Comparison of ENCODE assay signal across 9 cellular contexts in genomic region chr6:69813508-69813907, GRCh38. TPM values are rescaled to one million over a fixed set of nuclear protein-coding genes. Genes with fewer than 3 reads are reported as not detected.
DNase-seq lines count a peak whose midpoint lies in the region; ATAC-seq, FAIRE-seq and TF ChIP-seq lines count a peak whose summit lies in the region.
"Had no signal": no experiment of that assay in that cellular context is flagged by ENCODE, and none has a peak within 500 bp of the region (broad histone marks: within the 10 kb centered on the region; RNA-seq: fewer than 3 reads in every experiment).

No MANE protein-coding gene starts in this region.

- no peak overlapping the region for H3K9ac ChIP-seq in astrocyte (ENCODE audit: low read length)

- H3K27ac ChIP-seq in ACC112 (ENCODE audit: low read depth, low read length) (no peak overlapping the region), astrocyte (ENCODE audit: low read depth, low read length) (no peak overlapping the region)

- H3K36me3 ChIP-seq in ACC112 (ENCODE audit: insufficient read depth, low read length) (no peaks in the 10 kb centered on the region), astrocyte (ENCODE audit: insufficient read depth, low read length) (no peaks in the 10 kb centered on the region)

- H3K4me3 Mint-ChIP-seq in astrocyte (ENCODE audit: unreplicated experiment) = no peak overlapping the region

- no peaks in the 10 kb centered on the region for H3K9me3 Mint-ChIP-seq in astrocyte (ENCODE audit: unreplicated experiment)

- H3K27me3 ChIP-seq in ACC112 (ENCODE audit: insufficient read depth, low read length) (peaks cover 6% of the 10 kb centered on the region; the same call in 1 of the 2 replicates), astrocyte (ENCODE audit: insufficient read depth, low read length) (no peaks in the 10 kb centered on the region)

- H2AFZ ChIP-seq in ACC112 (ENCODE audit: low read length, unreplicated experiment) (peak overlapping the region; percentile 67), astrocyte (ENCODE audit: low read depth, low read length) (peak overlapping the region; percentile 40)

- H3K4me1 Mint-ChIP-seq in astrocyte (ENCODE audit: low read depth, unreplicated experiment) = peaks cover 3% of the 10 kb centered on the region

- no peak overlapping the region for H3K4me2 ChIP-seq in astrocyte (ENCODE audit: low read length)

- ATAC-seq in GM19395 (IDR thresholded peaks at IDR 0.05; ENCODE audit: unreplicated experiment) (peak; percentile 45), HG03565 (IDR thresholded peaks at IDR 0.05; ENCODE audit: unreplicated experiment) (peak; percentile 39), GM19328 (IDR thresholded peaks at IDR 0.05; ENCODE audit: unreplicated experiment) (no peak), HG03175 (IDR thresholded peaks at IDR 0.05; ENCODE audit: unreplicated experiment) (no peak)

- no peak overlapping the region for H3K27ac Mint-ChIP-seq in astrocyte (ENCODE audit: unreplicated experiment)

- TF ChIP-seq CTCF in astrocyte (IDR thresholded peaks at IDR 0.05; ENCODE audit: insufficient read depth, low read depth, low read length) = no peak

- DNase-seq in astrocyte (ENCODE audit: low read depth) = no peak
- no peak for DNase-seq in NCI-H2196 treated with DMSO at 0.1 percent for 48 hours (lab: John Stamatoyannopoulos, UW; ENCODE audit: unreplicated experiment)
- no peak for DNase-seq in NCI-H524 treated with DMSO at 0.1 percent for 48 hours (lab: John Stamatoyannopoulos, UW)
- DNase-seq: DND-41 had no signal

- no peaks in the 10 kb centered on the region for H3K36me3 Mint-ChIP-seq in astrocyte (ENCODE audit: low read depth, unreplicated experiment)

- no peaks in the 10 kb centered on the region for H3K27me3 Mint-ChIP-seq in astrocyte (ENCODE audit: low read depth, unreplicated experiment)

- H4K20me1 ChIP-seq in astrocyte (ENCODE audit: insufficient read depth, low read length) = no peaks in the 10 kb centered on the region

- no peak for FAIRE-seq in astrocyte (lab: Jason Lieb, UNC)

- H3K79me2 ChIP-seq in ACC112 (ENCODE audit: control insufficient read depth, insufficient read depth, low read length, unreplicated experiment) (no peaks in the 10 kb centered on the region), astrocyte (ENCODE audit: insufficient read depth, low read length) (no peaks in the 10 kb centered on the region)

- no peaks in the 10 kb centered on the region for H3K9me3 ChIP-seq in astrocyte (ENCODE audit: insufficient read depth, low read depth, low read length)

- no peak overlapping the region for H3K4me3 ChIP-seq in ACC112 (ENCODE audit: low read depth, low read length)
- no peak overlapping the region for H3K4me3 ChIP-seq in astrocyte (ENCODE audit: insufficient read depth, low read depth, low read length)

- H3K4me1 ChIP-seq in ACC112 (ENCODE audit: control insufficient read depth, insufficient read depth, low read length, unreplicated experiment) = peaks cover 7% of the 10 kb centered on the region
- H3K4me1 ChIP-seq in astrocyte (ENCODE audit: insufficient read depth, low read length) = no peaks in the 10 kb centered on the region

RNA-seq across cellular contexts. Expression of gene LMBRD1, which starts 16.7 kb away (rescaled TPM):
- total RNA-seq in astrocyte = 22.0 and 22.8 TPM in 2 replicates

RNA-seq across cellular contexts. Expression of gene COL19A1, which starts 52.8 kb away (rescaled TPM):
- total RNA-seq in astrocyte = 0.10 and 0.18 TPM in 2 replicates

Comparison
In these comparisons a context has a peak if more than half of its experiments do, and no peak if none do; other contexts are left out.
1. ATAC-seq: peak in GM19395 (single experiment) and HG03565 (single experiment); none in GM19328 (single experiment) and HG03175 (single experiment).